Comparison of ENCODE assay signal across 1 cellular context in genomic region chr17:82590216-82590615, GRCh38.
TF ChIP-seq lines count a peak whose summit lies in the region.

No MANE protein-coding gene starts in this region.

TF ChIP-seq in HCT116, 20 proteins besides CTCF, POLR2A, EP300 and RAD21 (continued from another document):
- TF ChIP-seq ZBTB33 (IDR thresholded peaks at IDR 0.05; ENCODE audit: extremely low read depth, insufficient replicate concordance, low read length) (no peak), MAX (IDR thresholded peaks at IDR 0.05) (no peak)
